ENCODE assay signal across 8 cellular contexts in the genomic region with DNA sequence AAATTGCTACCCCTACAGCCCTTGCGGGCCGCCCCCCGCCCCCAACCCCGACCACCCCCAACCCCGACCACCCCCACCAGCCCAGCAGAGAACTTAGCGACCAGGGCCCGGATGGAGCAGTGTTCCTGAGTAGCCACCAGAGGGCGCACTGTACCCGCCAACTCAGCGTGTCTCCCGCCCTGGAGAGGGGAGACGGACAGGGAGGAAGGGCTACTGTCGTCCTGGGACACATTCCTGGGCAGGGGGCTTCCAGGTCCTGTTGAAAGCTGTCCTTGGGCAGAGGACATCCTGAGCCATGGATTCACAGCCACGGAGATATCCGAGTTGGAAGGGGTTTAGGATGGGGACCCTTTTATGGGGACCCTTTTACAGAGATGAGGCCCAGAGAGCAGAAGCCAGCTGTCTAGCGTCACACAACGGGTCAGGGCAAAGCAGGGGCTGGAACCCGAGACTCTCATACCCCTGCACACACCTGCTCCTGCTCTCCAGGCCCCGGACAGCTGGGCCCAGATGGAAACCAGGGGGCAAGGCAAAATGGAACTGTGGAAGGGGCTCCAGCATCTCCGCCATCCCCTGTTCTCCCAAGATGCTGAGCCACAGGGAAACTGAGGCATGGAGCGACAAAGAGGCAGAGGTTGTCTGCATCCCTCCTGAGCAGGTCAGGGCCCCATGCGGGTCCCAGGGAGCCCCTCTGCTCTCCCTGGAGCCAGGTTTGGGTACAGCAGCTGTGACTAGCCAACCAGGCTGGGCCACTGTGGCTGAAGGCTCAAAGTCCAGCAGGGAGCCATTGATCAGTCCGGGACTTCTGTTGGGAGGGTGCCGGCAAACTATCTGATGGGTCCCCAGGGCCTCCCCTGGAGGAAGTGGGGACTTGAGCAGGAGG. TPM values are rescaled to one million over a fixed set of nuclear protein-coding genes. Genes with fewer than 3 reads are reported as not detected.
DNase-seq lines count a peak whose midpoint lies in the region; ATAC-seq and TF ChIP-seq lines count a peak whose summit lies in the region.

No MANE protein-coding gene starts in this region.

- intact Hi-C loops in stomach (cut with DNase I; ENCODE audit: low total_unique reads) = loop anchor here (5.0 kb wide), 1 partner anchor 130 kb away; no protein-coding TSS in a partner anchor

- peaks cover 16% of the 10 kb centered on the region for H3K4me1 Mint-ChIP-seq in activated T-cell treated with anti-CD3 and anti-CD28 coated beads, Interleukin-2, amount 50 U/mL, for 4 hours (ENCODE audit: low read depth)

- TF ChIP-seq RAD21 in neural cell (conservative IDR thresholded peaks at IDR 0.05) = peak; percentile 88

- H3K9me3 Mint-ChIP-seq in activated T-cell treated with anti-CD3 and anti-CD28 coated beads, Interleukin-2, amount 50 U/mL, for 4 hours = no peaks in the 10 kb centered on the region

- H3K9me2 ChIP-seq in neural cell (ENCODE audit: insufficient read depth, low read length) = no peaks in the 10 kb centered on the region

- H2AFZ ChIP-seq in fibroblast of lung (ENCODE audit: low read length) = no peak overlapping the region
- no peak overlapping the region for H2AFZ ChIP-seq in neural cell (ENCODE audit: low read depth, low read length)

- H3K27me3 Mint-ChIP-seq in activated T-cell treated with anti-CD3 and anti-CD28 coated beads, Interleukin-2, amount 50 U/mL, for 4 hours (ENCODE audit: low read depth) = peaks cover 3% of the 10 kb centered on the region

- TF ChIP-seq EP300 in neural cell (conservative IDR thresholded peaks at IDR 0.05; ENCODE audit: poor library complexity, severe bottlenecking) (no peak), stomach (IDR thresholded peaks at IDR 0.05) (no peak)

- ATAC-seq in activated T-cell treated with anti-CD3 and anti-CD28 coated beads, Interleukin-2, amount 50 U/mL, for 4 hours = peak; percentile 80 to 88
- no peak for ATAC-seq in HG02852 (IDR thresholded peaks at IDR 0.05; ENCODE audit: unreplicated experiment)

- no peaks in the 10 kb centered on the region for H3K36me3 Mint-ChIP-seq in activated T-cell treated with anti-CD3 and anti-CD28 coated beads, Interleukin-2, amount 50 U/mL, for 4 hours (ENCODE audit: insufficient read depth)

- H3K4me2 ChIP-seq in fibroblast of lung (ENCODE audit: extremely low read depth, insufficient read depth, low read length) (no peak overlapping the region), neural cell (ENCODE audit: low read length) (no peak overlapping the region)

- no peaks in the 10 kb centered on the region for H3K79me2 ChIP-seq in fibroblast of lung (ENCODE audit: control insufficient read depth, insufficient read depth, low read length)
- no peaks in the 10 kb centered on the region for H3K79me2 ChIP-seq in neural cell (replicated peaks; ENCODE audit: insufficient read depth, low read length)

- no peaks in the 10 kb centered on the region for H3K36me3 ChIP-seq in fibroblast of lung (ENCODE audit: control insufficient read depth, insufficient read depth, low read length)
- no peaks in the 10 kb centered on the region for H3K36me3 ChIP-seq in neural cell (ENCODE audit: insufficient read depth, low read length)
- no peaks in the 10 kb centered on the region for H3K36me3 ChIP-seq in stomach

- H3K4me3 Mint-ChIP-seq in activated T-cell treated with anti-CD3 and anti-CD28 coated beads, Interleukin-2, amount 50 U/mL, for 4 hours = no peak overlapping the region

- H3K4me1 ChIP-seq in fibroblast of lung (ENCODE audit: control insufficient read depth, extremely low read depth, insufficient read depth, low read length) (no peaks in the 10 kb centered on the region), stomach (peaks cover 4 to 20% (median 9%) of the 10 kb centered on the region in 4 donors)

- H3F3A ChIP-seq in neural cell (ENCODE audit: insufficient read depth, low read length, poor library complexity, severe bottlenecking) = no peaks in the 10 kb centered on the region

- no peak overlapping the region for H3K27ac ChIP-seq in fibroblast of lung (ENCODE audit: insufficient read depth, low read length)
- no peak overlapping the region for H3K27ac ChIP-seq in neural cell (ENCODE audit: low read length)
- no peak overlapping the region for H3K27ac ChIP-seq in stomach

- POLR2A ChIA-PET in GM10248 (lab: Yijun Ruan, JAX) = interaction anchor here (0.8 to 0.9 kb wide), 2 partner anchors 36 to 64 kb away, joined by 3 read pairs; no protein-coding TSS in a partner anchor

- 13 to 23% (median 18%) methylated on average over 17 to 24 of the region's 24 CpGs for WGBS in stomach, 5 donors

- H3K27me3 ChIP-seq in fibroblast of lung (ENCODE audit: control insufficient read depth, insufficient read depth, low read length) (peaks cover 5% of the 10 kb centered on the region), neural cell (ENCODE audit: insufficient read depth, low read depth, low read length) (no peaks in the 10 kb centered on the region), stomach (peaks cover 0 to 10% (median 0%) of the 10 kb centered on the region in 3 donors)

- H3K9ac ChIP-seq in fibroblast of lung (ENCODE audit: insufficient read depth, low read length) = no peak overlapping the region
- peak overlapping the region; percentile 16 for H3K9ac ChIP-seq in neural cell (ENCODE audit: low read length)

- TF ChIP-seq CTCF in GM10248 (IDR thresholded peaks at IDR 0.05; ENCODE audit: control extremely low read depth, extremely low read depth, low read depth, missing control alignments) = peak; percentile 96
- TF ChIP-seq CTCF in fibroblast of lung (conservative IDR thresholded peaks at IDR 0.05 in 1 of 2, IDR thresholded peaks at IDR 0.05 in 1 of 2; ENCODE audit: low read depth in 1 of 2, low read length in 2 of 2) = peak; percentile 67 to 87
- TF ChIP-seq CTCF in neural cell (IDR thresholded peaks at IDR 0.05; ENCODE audit: poor library complexity, severe bottlenecking) = peak; percentile 82
- TF ChIP-seq CTCF in stomach (IDR thresholded peaks at IDR 0.05) = peak in 5 of 7 experiments; percentile 55 to 90 (median 77)

- no peaks in the 10 kb centered on the region for H3K9me3 ChIP-seq in fibroblast of lung (ENCODE audit: control insufficient read depth, insufficient read depth, low read depth, low read length)
- H3K9me3 ChIP-seq in neural cell (ENCODE audit: low read length) = no peaks in the 10 kb centered on the region
- no peaks in the 10 kb centered on the region for H3K9me3 ChIP-seq in stomach

- H3K4me3 ChIP-seq in fibroblast of lung (replicated peaks in 1 of 4; ENCODE audit: control extremely low read depth in 1 of 4, insufficient read depth in 1 of 4, low read depth in 3 of 4, low read length in 4 of 4) (no peak overlapping the region), neural cell (ENCODE audit: low read length) (no peak overlapping the region), stomach (no peak overlapping the region)

- CTCF ChIA-PET in GM10248 (lab: Yijun Ruan, JAX) = interaction anchor here (0.6 to 16.7 kb wide), 47 partner anchors 8 to 1546 kb away, joined by 3 to 611 read pairs (median 5); a partner anchor contains a TSS

- no peak for TF ChIP-seq POLR2A in stomach (IDR thresholded peaks at IDR 0.05)

- DNase-seq in GM10248 (ENCODE audit: extremely low spot score) = peak; percentile 88
- DNase-seq in HPDE6-E6E7 (ENCODE audit: extremely low spot score) = peak; percentile 68
- DNase-seq in OCI-M1 (lab: John Stamatoyannopoulos, UW) = peak; percentile 89
- peak; percentile 76 for DNase-seq in activated T-cell treated with anti-CD3 and anti-CD28 coated beads, Interleukin-2, amount 50 U/mL, for 4 hours
- DNase-seq in fibroblast of lung (ENCODE audit: low read depth in 2 of 2) = peak in 1 of 2 donors; percentile 58
- peak; percentile 73 for DNase-seq in stomach

- H4K20me1 ChIP-seq in fibroblast of lung (ENCODE audit: control insufficient read depth, extremely low read depth, insufficient read depth, low read length) = no peaks in the 10 kb centered on the region
- no peaks in the 10 kb centered on the region for H4K20me1 ChIP-seq in neural cell (ENCODE audit: insufficient read depth)

TF ChIP-seq in neural cell, 6 proteins besides CTCF, POLR2A, EP300 and RAD21:
- TF ChIP-seq SMC3 (conservative IDR thresholded peaks at IDR 0.05; ENCODE audit: poor library complexity) = peak; percentile 90
- no peak for TF ChIP-seq POLR2AphosphoS5 (IDR thresholded peaks at IDR 0.05)
- TF ChIP-seq EZH2 (IDR thresholded peaks at IDR 0.05; ENCODE audit: borderline replicate concordance, insufficient read depth, low read length, poor library complexity, severe bottlenecking) = no peak
TF ChIP-seq in neural cell: peak in this region for 1.

RNA-seq across cellular contexts. Expression of a gene that starts 25.0 kb away (rescaled TPM):
- 10 to 100 TPM; 68.3 to 97.3 (median 86.8) TPM for total RNA-seq in activated T-cell treated with anti-CD3 and anti-CD28 coated beads, Interleukin-2, amount 50 U/mL, for 4 hours
- total RNA-seq in fibroblast of lung (under 0.01 TPM in 2 replicates), stomach (10 to 100 TPM in 4 of 5 donors, 1 to 10 TPM in 1; 4.6 to 48.4 (median 29.6) TPM)
- polyA plus RNA-seq in fibroblast of lung (0.25 and 0.32 TPM in 2 replicates), neural cell (0.12 TPM in 1 of 2 replicates, not detected in the other), stomach (10 to 100 TPM; 33.1 to 39.9 (median 37.6) TPM)
- polyA plus RNA-seq in fibroblast of lung (2012) = 0.06 and 0.19 TPM in 2 replicates
- polyA minus RNA-seq in fibroblast of lung (ENCODE audit: low replicate concordance) (0.70 and 3.4 TPM in 2 replicates), neural cell (not detected in 2 replicates)

RNA-seq across cellular contexts. Expression of a gene that starts 59.2 kb away (rescaled TPM):
- total RNA-seq in activated T-cell treated with anti-CD3 and anti-CD28 coated beads, Interleukin-2, amount 50 U/mL, for 4 hours = 1 to 10 TPM; 2.0 to 2.9 (median 2.3) TPM
- total RNA-seq in fibroblast of lung (0.26 TPM in 1 of 2 replicates, not detected in the other), stomach (1 to 10 TPM in 1 of 5 donors, not detected in 4; 1.7 TPM)
- polyA plus RNA-seq in fibroblast of lung (not detected in 2 replicates), neural cell (0.22 and 0.42 TPM in 2 replicates), stomach (not detected)
- polyA plus RNA-seq in fibroblast of lung (2012) = 0.07 TPM in 1 of 2 replicates, not detected in the other
- polyA minus RNA-seq in fibroblast of lung (ENCODE audit: low replicate concordance) (not detected in 2 replicates), neural cell (0.46 and 0.49 TPM in 2 replicates)
